Comparison of ENCODE assay signal across 1 cellular context in the genomic region with DNA sequence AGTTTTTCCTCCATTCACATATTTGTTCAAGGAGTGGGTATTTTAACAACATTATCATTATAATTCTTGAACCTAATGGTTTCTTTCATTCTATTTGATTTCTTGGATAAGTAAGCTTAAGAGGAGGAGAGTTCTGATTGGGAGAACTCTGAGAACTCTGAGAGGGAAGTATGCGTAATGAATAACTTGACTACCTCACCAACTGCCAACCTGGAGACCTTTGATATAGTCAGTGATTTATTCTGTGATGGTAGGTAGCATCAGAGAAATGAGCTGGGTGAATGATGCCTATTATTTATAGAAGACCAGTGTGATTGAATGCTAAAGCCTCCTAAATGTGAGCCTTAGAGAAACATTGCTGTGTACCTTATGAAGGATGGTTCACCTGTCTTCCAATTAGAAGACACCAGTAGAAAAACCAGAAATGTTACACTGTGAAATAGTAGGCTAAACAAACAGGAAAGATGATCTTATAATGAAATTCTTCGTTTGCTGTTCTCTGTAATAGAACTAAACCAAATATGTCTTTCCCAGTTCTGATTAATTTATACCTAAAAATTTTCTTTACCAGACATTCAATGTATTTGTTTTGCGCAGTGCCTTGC.
TF ChIP-seq lines count a peak whose summit lies in the region.

No MANE protein-coding gene starts in this region.

TF ChIP-seq in HepG2, 621 proteins besides CTCF, POLR2A, EP300 and RAD21 (continued from another document):
- TF ChIP-seq, protein P1, sequence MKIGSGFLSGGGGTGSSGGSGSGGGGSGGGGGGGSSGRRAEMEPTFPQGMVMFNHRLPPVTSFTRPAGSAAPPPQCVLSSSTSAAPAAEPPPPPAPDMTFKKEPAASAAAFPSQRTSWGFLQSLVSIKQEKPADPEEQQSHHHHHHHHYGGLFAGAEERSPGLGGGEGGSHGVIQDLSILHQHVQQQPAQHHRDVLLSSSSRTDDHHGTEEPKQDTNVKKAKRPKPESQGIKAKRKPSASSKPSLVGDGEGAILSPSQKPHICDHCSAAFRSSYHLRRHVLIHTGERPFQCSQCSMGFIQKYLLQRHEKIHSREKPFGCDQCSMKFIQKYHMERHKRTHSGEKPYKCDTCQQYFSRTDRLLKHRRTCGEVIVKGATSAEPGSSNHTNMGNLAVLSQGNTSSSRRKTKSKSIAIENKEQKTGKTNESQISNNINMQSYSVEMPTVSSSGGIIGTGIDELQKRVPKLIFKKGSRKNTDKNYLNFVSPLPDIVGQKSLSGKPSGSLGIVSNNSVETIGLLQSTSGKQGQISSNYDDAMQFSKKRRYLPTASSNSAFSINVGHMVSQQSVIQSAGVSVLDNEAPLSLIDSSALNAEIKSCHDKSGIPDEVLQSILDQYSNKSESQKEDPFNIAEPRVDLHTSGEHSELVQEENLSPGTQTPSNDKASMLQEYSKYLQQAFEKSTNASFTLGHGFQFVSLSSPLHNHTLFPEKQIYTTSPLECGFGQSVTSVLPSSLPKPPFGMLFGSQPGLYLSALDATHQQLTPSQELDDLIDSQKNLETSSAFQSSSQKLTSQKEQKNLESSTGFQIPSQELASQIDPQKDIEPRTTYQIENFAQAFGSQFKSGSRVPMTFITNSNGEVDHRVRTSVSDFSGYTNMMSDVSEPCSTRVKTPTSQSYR (CRISPR knock-in tag; IDR thresholded peaks at IDR 0.05; ENCODE audit: borderline replicate concordance) = no peak
- TF ChIP-seq, protein P2, sequence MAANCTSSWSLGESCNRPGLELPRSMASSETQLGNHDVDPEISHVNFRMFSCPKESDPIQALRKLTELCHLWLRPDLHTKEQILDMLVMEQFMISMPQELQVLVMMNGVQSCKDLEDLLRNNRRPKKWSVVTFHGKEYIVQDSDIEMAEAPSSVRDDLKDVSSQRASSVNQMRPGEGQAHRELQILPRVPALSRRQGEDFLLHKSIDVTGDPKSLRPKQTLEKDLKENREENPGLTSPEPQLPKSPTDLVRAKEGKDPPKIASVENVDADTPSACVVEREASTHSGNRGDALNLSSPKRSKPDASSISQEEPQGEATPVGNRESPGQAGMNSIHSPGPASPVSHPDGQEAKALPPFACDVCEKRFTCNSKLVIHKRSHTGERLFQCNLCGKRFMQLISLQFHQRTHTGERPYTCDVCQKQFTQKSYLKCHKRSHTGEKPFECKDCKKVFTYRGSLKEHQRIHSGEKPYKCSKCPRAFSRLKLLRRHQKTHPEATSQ (CRISPR knock-in tag; IDR thresholded peaks at IDR 0.05; ENCODE audit: borderline replicate concordance) = no peak
- no peak for TF ChIP-seq MAFG (CRISPR knock-in tag; IDR thresholded peaks at IDR 0.05)
- no peak for TF ChIP-seq PHB2 (IDR thresholded peaks at IDR 0.05; ENCODE audit: partially characterized antibody)
- TF ChIP-seq, protein P3, sequence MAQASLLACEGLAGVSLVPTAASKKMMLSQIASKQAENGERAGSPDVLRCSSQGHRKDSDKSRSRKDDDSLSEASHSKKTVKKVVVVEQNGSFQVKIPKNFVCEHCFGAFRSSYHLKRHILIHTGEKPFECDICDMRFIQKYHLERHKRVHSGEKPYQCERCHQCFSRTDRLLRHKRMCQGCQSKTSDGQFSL (CRISPR knock-in tag; IDR thresholded peaks at IDR 0.05) = no peak
